Comparison of ENCODE assay signal across 8 cellular contexts in the genomic region with DNA sequence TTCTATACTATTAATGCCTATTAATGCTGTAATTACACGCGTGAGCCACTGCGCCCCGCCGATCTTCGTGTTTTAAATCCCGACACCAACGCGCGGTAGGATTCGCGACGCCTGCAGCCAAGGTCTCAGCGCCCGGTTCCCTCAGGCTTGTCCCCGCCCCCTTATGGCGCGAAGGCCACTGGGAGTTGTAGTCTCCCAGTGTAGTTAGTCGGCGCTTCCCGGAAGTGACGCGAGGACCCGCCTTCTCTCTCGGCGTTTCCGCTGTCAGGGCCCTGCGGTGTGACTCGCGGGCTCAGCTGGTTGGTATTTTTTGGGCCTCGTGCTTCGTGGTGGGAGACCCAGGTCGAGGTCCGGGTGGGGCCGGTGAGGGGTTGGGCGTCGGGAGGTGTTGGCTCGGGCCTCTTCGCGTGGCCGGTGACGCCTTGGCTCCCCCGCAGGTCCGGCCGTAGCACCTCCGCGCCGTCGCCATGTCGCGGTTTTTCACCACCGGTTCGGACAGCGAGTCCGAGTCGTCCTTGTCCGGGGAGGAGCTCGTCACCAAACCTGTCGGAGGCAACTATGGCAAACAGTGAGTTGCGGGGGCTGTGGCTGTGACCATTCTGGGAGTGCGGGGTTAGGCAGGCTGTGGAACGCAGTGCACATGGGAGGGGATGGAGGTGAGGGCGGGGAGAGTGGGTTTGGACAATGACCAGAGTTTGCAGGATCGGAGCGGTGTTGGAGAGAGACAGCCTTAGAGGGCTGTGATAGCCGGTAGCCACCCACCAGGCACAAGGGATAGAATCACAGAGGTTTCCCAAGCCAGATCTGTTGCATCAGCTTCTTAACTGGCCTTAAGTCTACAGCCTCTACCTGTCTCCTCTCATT. TPM values are rescaled to one million over a fixed set of nuclear protein-coding genes. Genes with fewer than 3 reads are reported as not detected.
DNase-seq lines count a peak whose midpoint lies in the region; ATAC-seq, FAIRE-seq and TF ChIP-seq lines count a peak whose summit lies in the region.
"Not testable (repeated sequence)": the region's sequence is repeated elsewhere in the genome, so short reads cannot be mapped to it uniquely, and the experiment has no call there.

EIF3C (plus strand) TSS at position 245 of the 864 bp plus-strand sequence; CDS start at position 468, 223 bp downstream.

- not testable (repeated sequence) for TF ChIP-seq CTCF in AG10803 (conservative IDR thresholded peaks at IDR 0.05; ENCODE audit: low read length); H1 (IDR thresholded peaks at IDR 0.05; ENCODE audit: control extremely low read depth in 1 of 3, insufficient read depth in 1 of 3, low read depth in 1 of 3, low read length in 3 of 3); gastrocnemius medialis (IDR thresholded peaks at IDR 0.05 in 4 of 5, conservative IDR thresholded peaks at IDR 0.05 in 1 of 5)

- not testable (repeated sequence) for H2BK5ac ChIP-seq in H1 (ENCODE audit: low read depth, low read length)

- not testable (repeated sequence) for H3K23ac ChIP-seq in H1 (ENCODE audit: insufficient read length)

- not testable (repeated sequence) for H3K9me3 ChIP-seq in H1 (ENCODE audit: insufficient read depth in 2 of 2, low read depth in 1 of 2, low read length in 1 of 2); gastrocnemius medialis

- not testable (repeated sequence) for H3K4me1 ChIP-seq in H1 (replicated peaks in 1 of 4; ENCODE audit: control insufficient read depth in 3 of 4, insufficient read depth in 4 of 4, low read length in 3 of 4); gastrocnemius medialis

- H3K23me2 ChIP-seq in H1 (ENCODE audit: low read depth, low read length): not testable (repeated sequence)

- not testable (repeated sequence) for H3K14ac ChIP-seq in H1 (ENCODE audit: insufficient read length)

- H3K4me3 ChIP-seq in AG10803 (ENCODE audit: low read length): peak within 1 kb of the TSS; percentile 46
- not testable (repeated sequence) for H3K4me3 ChIP-seq in H1 (ENCODE audit: extremely low read depth in 1 of 4, insufficient read depth in 2 of 4, low read depth in 3 of 4, low read length in 4 of 4)
- peak within 1 kb of the TSS in 1 of 4 donors; percentile 35 for H3K4me3 ChIP-seq in gastrocnemius medialis

- not testable (repeated sequence) for H3K27ac ChIP-seq in H1 (ENCODE audit: low read depth, low read length); gastrocnemius medialis

- H4K8ac ChIP-seq in H1 (ENCODE audit: extremely low read depth, insufficient read depth, low read length): not testable (repeated sequence)

- TF ChIP-seq RAD21 in H1 (IDR thresholded peaks at IDR 0.05 in 1 of 2, conservative IDR thresholded peaks at IDR 0.05 in 1 of 2; ENCODE audit: low read depth in 2 of 2, low read length in 2 of 2): not testable (repeated sequence)

- not testable (repeated sequence) for H2AFZ ChIP-seq in H1 (ENCODE audit: low read length)

- in situ Hi-C loops in gastrocnemius medialis (cut with MboI; ENCODE audit: low sequenced_read_pairs in 4 of 4): not testable (repeated sequence)

- not testable (repeated sequence) for H3K79me2 ChIP-seq in H1 (ENCODE audit: control insufficient read depth in 1 of 2, insufficient read depth in 2 of 2, low read length in 2 of 2)

- H3K18ac ChIP-seq in H1 (ENCODE audit: extremely low read depth, low read length): not testable (repeated sequence)

- not testable (repeated sequence) for H3K4ac ChIP-seq in H1 (replicated peaks; ENCODE audit: insufficient read length, low read depth, low read length)

- peak within 1 kb of the TSS; percentile 62 for H3K4me3 Mint-ChIP-seq in activated CD4-positive, alpha-beta T cell treated with anti-CD3 and anti-CD28 coated beads for 36 hours

- not testable (repeated sequence) for H2BK12ac ChIP-seq in H1 (ENCODE audit: low read depth, low read length)

- H2BK15ac ChIP-seq in H1 (ENCODE audit: low read length): not testable (repeated sequence)

- H3K27ac Mint-ChIP-seq in activated CD4-positive, alpha-beta T cell treated with anti-CD3 and anti-CD28 coated beads for 36 hours: not testable (repeated sequence)

- not testable (repeated sequence) for H3K9me3 Mint-ChIP-seq in activated CD4-positive, alpha-beta T cell treated with anti-CD3 and anti-CD28 coated beads for 36 hours (ENCODE audit: low read depth)

- POLR2A ChIA-PET in activated CD4-positive, alpha-beta T cell treated with anti-CD3 and anti-CD28 coated beads for 36 hours (lab: Charles Lee); H1 (lab: Charles Lee; ENCODE audit: partially characterized antibody): not testable (repeated sequence)

- ATAC-seq in GM19025 (IDR thresholded peaks at IDR 0.05; ENCODE audit: low read depth, unreplicated experiment): peak; percentile 98
- ATAC-seq in HG02610 (IDR thresholded peaks at IDR 0.05; ENCODE audit: unreplicated experiment): peak; percentile 97
- ATAC-seq in HG03558 (IDR thresholded peaks at IDR 0.05; ENCODE audit: extremely low read depth, unreplicated experiment): peak; percentile 87
- ATAC-seq in activated CD4-positive, alpha-beta T cell treated with anti-CD3 and anti-CD28 coated beads for 36 hours: peak; percentile 99
- ATAC-seq in left lobe of liver: peak; percentile 99
- ATAC-seq in gastrocnemius medialis: peak; percentile 99

- not testable (repeated sequence) for TF ChIP-seq POLR2A in H1 (IDR thresholded peaks at IDR 0.05; ENCODE audit: control extremely low read depth in 1 of 2, low read depth in 2 of 2, low read length in 2 of 2); gastrocnemius medialis (IDR thresholded peaks at IDR 0.05)

- H3K4me1 Mint-ChIP-seq in activated CD4-positive, alpha-beta T cell treated with anti-CD3 and anti-CD28 coated beads for 36 hours: not testable (repeated sequence)

- H4K20me1 ChIP-seq in H1 (replicated peaks in 1 of 2; ENCODE audit: control insufficient read depth in 1 of 2, insufficient read depth in 2 of 2, low read length in 2 of 2): not testable (repeated sequence)

- H3K27me3 ChIP-seq in H1 (replicated peaks in 1 of 4; ENCODE audit: control insufficient read depth in 3 of 4, extremely low read depth in 1 of 4, insufficient read depth in 3 of 4, low read length in 3 of 4); gastrocnemius medialis: not testable (repeated sequence)

- H3K27me3 Mint-ChIP-seq in activated CD4-positive, alpha-beta T cell treated with anti-CD3 and anti-CD28 coated beads for 36 hours: not testable (repeated sequence)

- no CpG with 5 or more reads among the region's 66 CpGs for WGBS in H1 (ENCODE audit: extremely low coverage in 1 of 2, insufficient coverage in 1 of 2, insufficient read length in 1 of 2, insufficient replicate concordance in 2 of 2, low coverage in 1 of 2, low lambda C conversion rate in 2 of 2, missing lambda C conversion rate in 1 of 2), 2 experiments

- CTCF ChIA-PET in activated CD4-positive, alpha-beta T cell treated with anti-CD3 and anti-CD28 coated beads for 36 hours (lab: Charles Lee); H1 (lab: Charles Lee; ENCODE audit: partially characterized antibody): not testable (repeated sequence)

- not testable (repeated sequence) for H3K9ac ChIP-seq in H1 (replicated peaks in 1 of 4; ENCODE audit: extremely low read depth in 1 of 4, low read depth in 3 of 4, low read length in 3 of 4)

- not testable (repeated sequence) for H2BK20ac ChIP-seq in H1 (ENCODE audit: low read length)

- FAIRE-seq in H1 (lab: Jason Lieb, UNC): not testable (repeated sequence)

- H3K36me3 ChIP-seq in H1 (ENCODE audit: control insufficient read depth in 2 of 4, insufficient read depth in 4 of 4, low read length in 3 of 4); gastrocnemius medialis: not testable (repeated sequence)

- H4K91ac ChIP-seq in H1 (replicated peaks; ENCODE audit: insufficient read length, low read length): not testable (repeated sequence)

- not testable (repeated sequence) for H3K56ac ChIP-seq in H1 (replicated peaks; ENCODE audit: insufficient read length, low read depth, low read length)

- TF ChIP-seq EP300 in H1 (IDR thresholded peaks at IDR 0.05; ENCODE audit: borderline replicate concordance in 1 of 2, low read depth in 2 of 2, low read length in 2 of 2): not testable (repeated sequence)

- not testable (repeated sequence) for H2BK120ac ChIP-seq in H1 (replicated peaks; ENCODE audit: low read depth, low read length)

- intact Hi-C loops in activated CD4-positive, alpha-beta T cell treated with anti-CD3 and anti-CD28 coated beads for 36 hours (cut with DNase I, micrococcal nuclease); gastrocnemius medialis (cut with DNase I; ENCODE audit: low total_unique reads): not testable (repeated sequence)

- H3K79me1 ChIP-seq in H1 (ENCODE audit: low read depth, low read length): not testable (repeated sequence)

- not testable (repeated sequence) for H4K5ac ChIP-seq in H1 (ENCODE audit: insufficient read length, low read depth, low read length)

- not testable (repeated sequence) for DNase-seq in AG10803 (ENCODE audit: low read depth); activated CD4-positive, alpha-beta T cell treated with anti-CD3 and anti-CD28 coated beads for 36 hours; H1 (ENCODE audit: low read depth in 1 of 2, low spot score in 2 of 2); left lobe of liver (ENCODE audit: low spot score); gastrocnemius medialis

- not testable (repeated sequence) for H3K36me3 Mint-ChIP-seq in activated CD4-positive, alpha-beta T cell treated with anti-CD3 and anti-CD28 coated beads for 36 hours (ENCODE audit: low read depth)

- H3K4me2 ChIP-seq in H1 (ENCODE audit: insufficient read depth in 1 of 2, low read depth in 2 of 2, low read length in 2 of 2): not testable (repeated sequence)

- H2AK5ac ChIP-seq in H1 (ENCODE audit: low read depth, low read length): not testable (repeated sequence)

RNA-seq across cellular contexts. Expression of gene EIF3C, which starts in this region (rescaled TPM):
- 100 to 1,000 TPM; 877 to 952 TPM for total RNA-seq in activated CD4-positive, alpha-beta T cell treated with anti-CD3 and anti-CD28 coated beads for 36 hours
- total RNA-seq in H1 (2021; fragmentation: NEBNext Ultra II Directional; extraction: Animal tissue kit (Norgen Biotek cat#: 25700)): 1,250 and 1,276 TPM in 2 replicates
- polyA plus RNA-seq in H1 (2011; rRNA removed): 672 and 1,053 TPM in 2 replicates
- 629 TPM for polyA plus RNA-seq in H1 (2011; cell fraction: cytosol; rRNA removed)
- 952 TPM for polyA plus RNA-seq in H1 (2011; cell fraction: nucleus; rRNA removed)
- polyA plus RNA-seq in H1 (2012, experiment 1 of 2): 684 to 1,255 TPM (median 1,181 TPM) in 4 replicates
- polyA plus RNA-seq in H1 (2012, experiment 2 of 2): 531 TPM
- polyA plus RNA-seq in H1 (2013, experiment 1 of 2): 283 TPM
- polyA plus RNA-seq in H1 (2013, experiment 2 of 2): 281 TPM
- polyA minus RNA-seq in H1 (2011; rRNA and poly(A)+ RNA removed): 513 and 683 TPM in 2 replicates
- polyA minus RNA-seq in H1 (2011; cell fraction: cytosol; rRNA and poly(A)+ RNA removed): 495 TPM
- polyA minus RNA-seq in H1 (2011; cell fraction: nucleus; rRNA and poly(A)+ RNA removed): 181 TPM
- total RNA-seq in left lobe of liver: 262 TPM
- 100 to 1,000 TPM; 146 to 363 (median 247) TPM for total RNA-seq in gastrocnemius medialis
